10 cellular contexts compared by ENCODE assay signal in the genomic region with DNA sequence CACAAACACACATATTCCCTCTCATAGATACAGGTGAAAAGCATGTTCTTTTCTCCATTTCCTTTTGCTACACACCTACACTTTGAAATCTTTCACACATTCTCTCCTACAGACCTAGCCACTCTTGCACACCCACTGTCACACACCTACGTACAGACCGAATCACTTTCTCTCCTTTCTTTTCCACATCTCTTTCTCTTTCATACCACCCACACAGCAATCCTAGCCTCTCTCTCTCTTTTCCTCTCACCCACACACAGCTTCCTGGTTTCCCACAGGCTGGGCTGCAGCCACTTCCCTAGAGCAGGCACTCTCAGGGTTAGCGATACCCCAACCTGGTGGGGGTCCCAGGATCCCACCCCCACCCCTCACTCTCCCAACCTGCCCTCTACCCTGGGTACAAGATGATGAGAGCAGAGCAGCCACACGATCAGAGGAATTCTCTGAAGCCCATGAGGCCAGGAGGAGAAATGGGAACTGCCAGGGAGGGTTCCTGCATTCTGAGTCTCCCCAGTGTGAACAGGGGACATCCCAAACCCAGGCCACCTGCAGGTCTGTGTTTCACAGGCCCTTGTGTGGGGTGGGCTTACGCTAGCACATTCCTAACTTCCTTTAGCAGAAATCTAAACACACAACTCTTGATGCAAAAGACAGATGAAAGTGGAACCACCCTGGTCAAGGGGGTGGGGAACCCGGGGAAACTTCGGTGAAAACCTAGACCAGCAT. TPM values are rescaled to one million over a fixed set of nuclear protein-coding genes. Genes with fewer than 3 reads are reported as not detected.
DNase-seq lines count a peak whose midpoint lies in the region; ATAC-seq and TF ChIP-seq lines count a peak whose summit lies in the region.
"Had no signal": no experiment of that assay in that cellular context is flagged by ENCODE, and none has a peak within 500 bp of the region (broad histone marks: within the 10 kb centered on the region; RNA-seq: fewer than 3 reads in every experiment).

No MANE protein-coding gene starts in this region.

- intact Hi-C loops in gastrocnemius medialis (cut with DNase I; ENCODE audit: low total_unique reads), result no loop called here

- H3K4me3 ChIP-seq in gastrocnemius medialis, result no peak overlapping the region

- H3K36me3 Mint-ChIP-seq in HFFc6 (ENCODE audit: low read depth), result no peaks in the 10 kb centered on the region

- H3K4me1 ChIP-seq in gastrocnemius medialis, result peaks cover 44 to 52% of the 10 kb centered on the region in 2 donors

- TF ChIP-seq POLR2A in gastrocnemius medialis (IDR thresholded peaks at IDR 0.05), result no peak

- in situ Hi-C loops in GM13976 (cut with MboI; ENCODE audit: low sequenced_read_pairs, unreplicated experiment) (no loop called here), gastrocnemius medialis (cut with MboI; ENCODE audit: low sequenced_read_pairs in 4 of 4) (no loop called here)

- no peaks in the 10 kb centered on the region for H3K9me3 ChIP-seq in gastrocnemius medialis
- H3K9me3 ChIP-seq: adrenal gland had no signal

- H3K4me3 Mint-ChIP-seq in HFFc6, result 0 out of 2 replicates have a peak overlapping the region, but pooled peaks have one; percentile 0

- no peaks in the 10 kb centered on the region for H3K9me3 Mint-ChIP-seq in HFFc6

- DNase-seq in GM13976 (ENCODE audit: low spot score) (peak; percentile 70), HFFc6 (no peak), gastrocnemius medialis (no peak), NCI-H2107 treated with DMSO at 0.1 percent for 48 hours (lab: John Stamatoyannopoulos, UW; ENCODE audit: unreplicated experiment) (no peak), NCI-H1092 (lab: John Stamatoyannopoulos, UW) (no peak), DMS 273 treated with DMSO at 0.1 percent for 48 hours (lab: John Stamatoyannopoulos, UW) (no peak)
- DNase-seq: kidney had no signal

- H3K27ac Mint-ChIP-seq in HFFc6, result no peak overlapping the region

- H3K27ac ChIP-seq in cingulate gyrus (ENCODE audit: low read depth, low read length) (peak overlapping the region; percentile 81), gastrocnemius medialis (peak overlapping the region; percentile 96 to 100 (median 100))

- H3K4me1 Mint-ChIP-seq in HFFc6 (ENCODE audit: low read depth), result peaks cover 44% of the 10 kb centered on the region

- no peaks in the 10 kb centered on the region for H3K27me3 ChIP-seq in gastrocnemius medialis
- H3K27me3 ChIP-seq: adrenal gland had no signal

- H3K36me3 ChIP-seq in gastrocnemius medialis, result no peaks in the 10 kb centered on the region
- H3K36me3 ChIP-seq: adrenal gland had no signal

- peaks cover 6% of the 10 kb centered on the region for H3K27me3 Mint-ChIP-seq in HFFc6 (ENCODE audit: insufficient read depth)

- TF ChIP-seq CTCF in GM13976 (IDR thresholded peaks at IDR 0.05; ENCODE audit: borderline replicate concordance, control extremely low read depth, extremely low read depth, insufficient read depth, missing control alignments) (no peak), HFFc6 (IDR thresholded peaks at IDR 0.05) (no peak), gastrocnemius medialis (IDR thresholded peaks at IDR 0.05 in 4 of 5, conservative IDR thresholded peaks at IDR 0.05 in 1 of 5) (no peak)

- ATAC-seq in gastrocnemius medialis, result no peak
- ATAC-seq in HG03439 (IDR thresholded peaks at IDR 0.05; ENCODE audit: unreplicated experiment), result no peak

RNA-seq across cellular contexts. Expression of a gene that starts 17.1 kb away (rescaled TPM):
- 10 to 100 TPM; 35.6 to 50.7 (median 47.8) TPM for total RNA-seq in HFFc6 (2021; fragmentation: NEBNext Ultra II Directional; extraction: Animal tissue kit (Norgen Biotek cat#: 25700))
- 100 to 1,000 TPM; 419 to 569 (median 539) TPM for total RNA-seq in gastrocnemius medialis

RNA-seq across cellular contexts. Expression of a gene that starts 37.7 kb away (rescaled TPM):
- total RNA-seq in HFFc6 (2021; fragmentation: NEBNext Ultra II Directional; extraction: Animal tissue kit (Norgen Biotek cat#: 25700)), result under 1 TPM in 2 of 6 experiments, not detected in 4; 0.05 to 0.14 TPM
- 10 to 100 TPM in 3 of 4 donors, 1 to 10 TPM in 1; 4.8 to 12.6 (median 11.3) TPM for total RNA-seq in gastrocnemius medialis

Comparison
In these comparisons a context has a peak if more than half of its experiments do, and no peak if none do; other contexts are left out.
1. RNA of a gene that starts 17.1 kb away (total RNA-seq): 419 to 569 TPM in gastrocnemius medialis; 35.6 to 50.7 TPM in HFFc6; every median in the first group is over 4 times any median in the second.
2. RNA of a gene that starts 37.7 kb away (total RNA-seq): 4.8 to 12.6 TPM in gastrocnemius medialis; 0.05 to 0.14 TPM in HFFc6; every median in the first group is over 4 times any median in the second.